ENCODE assay signal across 7 cellular contexts in the genomic region with DNA sequence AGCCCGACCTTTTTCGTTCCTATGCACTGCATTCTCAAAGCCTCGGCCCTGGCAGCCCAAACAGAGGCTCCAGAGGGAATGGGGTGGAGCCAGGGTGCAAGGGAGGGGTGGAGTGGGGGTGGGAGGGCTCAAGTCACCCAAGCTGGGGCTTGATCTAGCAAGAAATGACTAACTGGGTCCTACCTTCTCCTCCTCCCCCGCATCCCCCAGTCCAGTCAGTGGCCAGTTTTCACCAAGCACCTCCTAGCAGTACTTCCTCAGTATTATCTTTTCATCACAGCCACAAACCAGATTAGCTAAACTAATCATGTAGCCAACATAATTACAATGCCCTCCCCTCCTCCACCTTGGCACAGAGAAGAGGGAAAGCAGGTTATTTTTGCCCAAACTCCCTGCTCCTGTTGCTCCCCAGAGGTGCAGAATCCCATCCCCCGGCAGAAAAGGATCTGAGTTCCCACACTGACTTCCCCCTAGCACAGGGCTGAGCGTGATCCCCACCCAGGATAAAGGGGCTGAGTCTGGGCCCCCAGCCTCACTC. TPM values are rescaled to one million over a fixed set of nuclear protein-coding genes. Genes with fewer than 3 reads are reported as not detected.
DNase-seq lines count a peak whose midpoint lies in the region; ATAC-seq and TF ChIP-seq lines count a peak whose summit lies in the region.
"Had no signal": no experiment of that assay in that cellular context is flagged by ENCODE, and none has a peak within 500 bp of the region (broad histone marks: within the 10 kb centered on the region; RNA-seq: fewer than 3 reads in every experiment).

No MANE protein-coding gene starts in this region.

- peak overlapping the region; percentile 12 for H3K4me3 ChIP-seq in endocrine pancreas (ENCODE audit: control insufficient read depth, insufficient read depth, low read length)
- peak overlapping the region; percentile 72 to 83 (median 78) for H3K4me3 ChIP-seq in gastrocnemius medialis

- peak overlapping the region; percentile 81 to 95 (median 92) for H3K27ac ChIP-seq in gastrocnemius medialis

- H3K9me3 ChIP-seq in endocrine pancreas (ENCODE audit: control insufficient read depth, low read length) (no peaks in the 10 kb centered on the region), gastrocnemius medialis (no peaks in the 10 kb centered on the region)

- TF ChIP-seq POLR2A in gastrocnemius medialis (IDR thresholded peaks at IDR 0.05) = no peak

- H3K9ac ChIP-seq in endocrine pancreas (ENCODE audit: control insufficient read depth, insufficient read depth, low read length) = no peak overlapping the region

- H3K36me3 Mint-ChIP-seq in IgD-negative memory B cell = peaks cover 3% of the 10 kb centered on the region

- H3K27ac Mint-ChIP-seq in IgD-negative memory B cell = peak overlapping the region in 2 of 3 donors; percentile 19 to 89

- ATAC-seq in gastrocnemius medialis = no peak

- TF ChIP-seq CTCF in gastrocnemius medialis (IDR thresholded peaks at IDR 0.05 in 4 of 5, conservative IDR thresholded peaks at IDR 0.05 in 1 of 5) = no peak

- DNase-seq in gastrocnemius medialis = peak; percentile 30 to 37
- DNase-seq in GM03348 (ENCODE audit: low spot score) = no peak
- DNase-seq in amniotic stem cell (lab: John Stamatoyannopoulos, UW) = no peak
- no peak for DNase-seq in cortex of kidney (lab: John Stamatoyannopoulos, UW)

- H3K4me1 Mint-ChIP-seq in IgD-negative memory B cell = peaks cover 20 to 32% (median 21%) of the 10 kb centered on the region in 3 donors

- in situ Hi-C loops in gastrocnemius medialis (cut with MboI; ENCODE audit: low sequenced_read_pairs in 4 of 4) = no loop called here

- no peaks in the 10 kb centered on the region for H3K36me3 ChIP-seq in endocrine pancreas (ENCODE audit: control insufficient read depth, insufficient read depth, low read length)
- H3K36me3 ChIP-seq in gastrocnemius medialis = no peaks in the 10 kb centered on the region

- H3K4me1 ChIP-seq in endocrine pancreas (ENCODE audit: control insufficient read depth, insufficient read depth, low read length) = no peaks in the 10 kb centered on the region
- H3K4me1 ChIP-seq in gastrocnemius medialis = peaks cover 63 to 68% of the 10 kb centered on the region in 2 donors

- intact Hi-C loops in gastrocnemius medialis (cut with DNase I; ENCODE audit: low total_unique reads) = no loop called here

- no peaks in the 10 kb centered on the region for H3K9me3 Mint-ChIP-seq in IgD-negative memory B cell

- H3K27me3 ChIP-seq in endocrine pancreas (ENCODE audit: control insufficient read depth, insufficient read depth, low read length) (no peaks in the 10 kb centered on the region), gastrocnemius medialis (no peaks in the 10 kb centered on the region)

- H3K4me3 Mint-ChIP-seq in IgD-negative memory B cell = peak overlapping the region; percentile 65 to 98 (median 93)

- peaks cover 3% of the 10 kb centered on the region for H3K27me3 Mint-ChIP-seq in IgD-negative memory B cell

RNA-seq across cellular contexts. Expression of gene JUP, which starts 2.2 kb away (rescaled TPM):
- 72.0 TPM for polyA plus RNA-seq in IgD-negative memory B cell
- 100 to 1,000 TPM in 3 of 4 donors, 10 to 100 TPM in 1; 88.8 to 135 (median 113) TPM for total RNA-seq in gastrocnemius medialis

RNA-seq across cellular contexts. Expression of gene P3H4, which starts 27.5 kb away (rescaled TPM):
- 1.5 TPM for polyA plus RNA-seq in IgD-negative memory B cell
- 1 to 10 TPM; 1.8 to 4.0 (median 2.9) TPM for total RNA-seq in gastrocnemius medialis

RNA-seq across cellular contexts. Expression of gene FKBP10, which starts 28.5 kb away (rescaled TPM):
- polyA plus RNA-seq in IgD-negative memory B cell = not detected
- total RNA-seq in gastrocnemius medialis = 10 to 100 TPM in 2 of 4 donors, 1 to 10 TPM in 2; 7.0 to 12.9 (median 9.7) TPM

RNA-seq across cellular contexts. Expression of gene HAP1, which starts 49.8 kb away (rescaled TPM):
- not detected for polyA plus RNA-seq in IgD-negative memory B cell
- under 1 TPM in 1 of 4 donors, not detected in 3; 0.22 TPM for total RNA-seq in gastrocnemius medialis
- total RNA-seq: subcutaneous adipose tissue had no signal

RNA-seq across cellular contexts. Expression of gene NT5C3B, which starts 51.8 kb away (rescaled TPM):
- 50.1 TPM for polyA plus RNA-seq in IgD-negative memory B cell
- 10 to 100 TPM; 13.8 to 27.6 (median 23.1) TPM for total RNA-seq in gastrocnemius medialis

Comparison
In these comparisons a context has a peak if more than half of its experiments do, and no peak if none do; other contexts are left out.
1. DNase-seq: peak in gastrocnemius medialis (2 of 2); none in GM03348 (single experiment), amniotic stem cell (single experiment) and cortex of kidney (single experiment).